In the genomic region with DNA sequence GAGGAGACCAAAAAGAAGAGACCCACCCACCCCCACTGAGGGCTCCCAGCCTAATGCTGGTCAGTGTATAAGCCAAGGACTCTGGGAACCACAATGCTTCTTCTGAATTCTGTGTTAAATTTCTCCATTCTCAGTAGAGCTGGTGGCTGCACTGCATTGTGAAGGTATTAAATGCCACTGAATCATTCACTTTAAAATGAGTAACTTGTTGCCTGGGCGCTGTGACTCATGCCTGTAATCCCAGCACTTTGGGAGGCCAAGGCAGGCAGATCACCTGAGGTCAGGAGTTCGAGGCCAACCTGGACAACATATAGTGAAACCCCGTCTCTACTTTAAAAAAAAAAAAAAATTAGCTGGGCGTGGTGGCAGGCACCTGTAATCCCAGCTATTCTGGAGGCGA, we compare ENCODE assay signal across 14 cellular contexts. TPM values are rescaled to one million over a fixed set of nuclear protein-coding genes. Genes with fewer than 3 reads are reported as not detected.
"Had no signal": no experiment of that assay in that cellular context is flagged by ENCODE, and none has a peak within 500 bp of the region (broad histone marks: within the 10 kb centered on the region; RNA-seq: fewer than 3 reads in every experiment).

No MANE protein-coding gene starts in this region.

RNA-seq across cellular contexts. Expression of gene ITIH5, which starts 13.3 kb away (rescaled TPM):
- total RNA-seq: endothelial cell of umbilical vein; myocyte; naive thymus-derived CD8-positive, alpha-beta T cell had no signal

RNA-seq across cellular contexts. Expression of gene ITIH2, which starts 23.0 kb away (rescaled TPM):
- total RNA-seq: dermis blood vessel endothelial cell; endothelial cell of umbilical vein; gastroesophageal sphincter; heart left ventricle; left colon; left ventricle myocardium inferior; mesenteric fat pad; myocyte; naive thymus-derived CD8-positive, alpha-beta T cell; osteocyte; prostate gland; right cardiac atrium; sigmoid colon; transverse colon had no signal
